In the genomic region with DNA sequence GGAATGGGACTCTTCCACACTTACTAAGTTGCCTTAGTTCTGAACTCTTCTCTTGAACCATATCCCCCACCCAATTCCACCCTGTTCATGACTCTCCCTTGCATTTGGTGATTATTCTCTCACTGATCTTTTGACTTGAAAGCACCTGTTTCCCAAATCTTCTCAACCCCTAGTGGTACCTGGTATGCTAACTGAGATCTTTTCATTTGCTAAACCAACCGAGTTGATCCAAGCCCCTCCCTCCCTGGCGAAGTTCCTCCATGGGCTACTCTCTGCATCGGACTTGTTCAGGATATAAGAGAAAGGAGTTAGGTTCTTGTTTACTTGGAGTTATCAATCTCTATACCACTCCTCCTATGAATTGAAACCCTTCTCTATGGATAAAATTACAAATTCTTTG, we compare ENCODE assay signal across 2 cellular contexts.
TF ChIP-seq lines count a peak whose summit lies in the region.

No MANE protein-coding gene starts in this region.

TF ChIP-seq in GM23338, 12 proteins besides CTCF, POLR2A, EP300 and RAD21:
- TF ChIP-seq, protein P1, sequence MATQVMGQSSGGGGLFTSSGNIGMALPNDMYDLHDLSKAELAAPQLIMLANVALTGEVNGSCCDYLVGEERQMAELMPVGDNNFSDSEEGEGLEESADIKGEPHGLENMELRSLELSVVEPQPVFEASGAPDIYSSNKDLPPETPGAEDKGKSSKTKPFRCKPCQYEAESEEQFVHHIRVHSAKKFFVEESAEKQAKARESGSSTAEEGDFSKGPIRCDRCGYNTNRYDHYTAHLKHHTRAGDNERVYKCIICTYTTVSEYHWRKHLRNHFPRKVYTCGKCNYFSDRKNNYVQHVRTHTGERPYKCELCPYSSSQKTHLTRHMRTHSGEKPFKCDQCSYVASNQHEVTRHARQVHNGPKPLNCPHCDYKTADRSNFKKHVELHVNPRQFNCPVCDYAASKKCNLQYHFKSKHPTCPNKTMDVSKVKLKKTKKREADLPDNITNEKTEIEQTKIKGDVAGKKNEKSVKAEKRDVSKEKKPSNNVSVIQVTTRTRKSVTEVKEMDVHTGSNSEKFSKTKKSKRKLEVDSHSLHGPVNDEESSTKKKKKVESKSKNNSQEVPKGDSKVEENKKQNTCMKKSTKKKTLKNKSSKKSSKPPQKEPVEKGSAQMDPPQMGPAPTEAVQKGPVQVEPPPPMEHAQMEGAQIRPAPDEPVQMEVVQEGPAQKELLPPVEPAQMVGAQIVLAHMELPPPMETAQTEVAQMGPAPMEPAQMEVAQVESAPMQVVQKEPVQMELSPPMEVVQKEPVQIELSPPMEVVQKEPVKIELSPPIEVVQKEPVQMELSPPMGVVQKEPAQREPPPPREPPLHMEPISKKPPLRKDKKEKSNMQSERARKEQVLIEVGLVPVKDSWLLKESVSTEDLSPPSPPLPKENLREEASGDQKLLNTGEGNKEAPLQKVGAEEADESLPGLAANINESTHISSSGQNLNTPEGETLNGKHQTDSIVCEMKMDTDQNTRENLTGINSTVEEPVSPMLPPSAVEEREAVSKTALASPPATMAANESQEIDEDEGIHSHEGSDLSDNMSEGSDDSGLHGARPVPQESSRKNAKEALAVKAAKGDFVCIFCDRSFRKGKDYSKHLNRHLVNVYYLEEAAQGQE (IDR thresholded peaks at IDR 0.05; ENCODE audit: unreplicated experiment): no peak
- TF ChIP-seq ZNF331 (CRISPR knock-in tag; IDR thresholded peaks at IDR 0.05; ENCODE audit: low read depth) (no peak), ZNF114 (CRISPR knock-in tag; IDR thresholded peaks at IDR 0.05) (no peak), NANOG (IDR thresholded peaks at IDR 0.05; ENCODE audit: borderline replicate concordance) (no peak)
- TF ChIP-seq, protein P2, sequence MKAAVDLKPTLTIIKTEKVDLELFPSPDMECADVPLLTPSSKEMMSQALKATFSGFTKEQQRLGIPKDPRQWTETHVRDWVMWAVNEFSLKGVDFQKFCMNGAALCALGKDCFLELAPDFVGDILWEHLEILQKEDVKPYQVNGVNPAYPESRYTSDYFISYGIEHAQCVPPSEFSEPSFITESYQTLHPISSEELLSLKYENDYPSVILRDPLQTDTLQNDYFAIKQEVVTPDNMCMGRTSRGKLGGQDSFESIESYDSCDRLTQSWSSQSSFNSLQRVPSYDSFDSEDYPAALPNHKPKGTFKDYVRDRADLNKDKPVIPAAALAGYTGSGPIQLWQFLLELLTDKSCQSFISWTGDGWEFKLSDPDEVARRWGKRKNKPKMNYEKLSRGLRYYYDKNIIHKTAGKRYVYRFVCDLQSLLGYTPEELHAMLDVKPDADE (IDR thresholded peaks at IDR 0.05): no peak
- TF ChIP-seq, protein P3, sequence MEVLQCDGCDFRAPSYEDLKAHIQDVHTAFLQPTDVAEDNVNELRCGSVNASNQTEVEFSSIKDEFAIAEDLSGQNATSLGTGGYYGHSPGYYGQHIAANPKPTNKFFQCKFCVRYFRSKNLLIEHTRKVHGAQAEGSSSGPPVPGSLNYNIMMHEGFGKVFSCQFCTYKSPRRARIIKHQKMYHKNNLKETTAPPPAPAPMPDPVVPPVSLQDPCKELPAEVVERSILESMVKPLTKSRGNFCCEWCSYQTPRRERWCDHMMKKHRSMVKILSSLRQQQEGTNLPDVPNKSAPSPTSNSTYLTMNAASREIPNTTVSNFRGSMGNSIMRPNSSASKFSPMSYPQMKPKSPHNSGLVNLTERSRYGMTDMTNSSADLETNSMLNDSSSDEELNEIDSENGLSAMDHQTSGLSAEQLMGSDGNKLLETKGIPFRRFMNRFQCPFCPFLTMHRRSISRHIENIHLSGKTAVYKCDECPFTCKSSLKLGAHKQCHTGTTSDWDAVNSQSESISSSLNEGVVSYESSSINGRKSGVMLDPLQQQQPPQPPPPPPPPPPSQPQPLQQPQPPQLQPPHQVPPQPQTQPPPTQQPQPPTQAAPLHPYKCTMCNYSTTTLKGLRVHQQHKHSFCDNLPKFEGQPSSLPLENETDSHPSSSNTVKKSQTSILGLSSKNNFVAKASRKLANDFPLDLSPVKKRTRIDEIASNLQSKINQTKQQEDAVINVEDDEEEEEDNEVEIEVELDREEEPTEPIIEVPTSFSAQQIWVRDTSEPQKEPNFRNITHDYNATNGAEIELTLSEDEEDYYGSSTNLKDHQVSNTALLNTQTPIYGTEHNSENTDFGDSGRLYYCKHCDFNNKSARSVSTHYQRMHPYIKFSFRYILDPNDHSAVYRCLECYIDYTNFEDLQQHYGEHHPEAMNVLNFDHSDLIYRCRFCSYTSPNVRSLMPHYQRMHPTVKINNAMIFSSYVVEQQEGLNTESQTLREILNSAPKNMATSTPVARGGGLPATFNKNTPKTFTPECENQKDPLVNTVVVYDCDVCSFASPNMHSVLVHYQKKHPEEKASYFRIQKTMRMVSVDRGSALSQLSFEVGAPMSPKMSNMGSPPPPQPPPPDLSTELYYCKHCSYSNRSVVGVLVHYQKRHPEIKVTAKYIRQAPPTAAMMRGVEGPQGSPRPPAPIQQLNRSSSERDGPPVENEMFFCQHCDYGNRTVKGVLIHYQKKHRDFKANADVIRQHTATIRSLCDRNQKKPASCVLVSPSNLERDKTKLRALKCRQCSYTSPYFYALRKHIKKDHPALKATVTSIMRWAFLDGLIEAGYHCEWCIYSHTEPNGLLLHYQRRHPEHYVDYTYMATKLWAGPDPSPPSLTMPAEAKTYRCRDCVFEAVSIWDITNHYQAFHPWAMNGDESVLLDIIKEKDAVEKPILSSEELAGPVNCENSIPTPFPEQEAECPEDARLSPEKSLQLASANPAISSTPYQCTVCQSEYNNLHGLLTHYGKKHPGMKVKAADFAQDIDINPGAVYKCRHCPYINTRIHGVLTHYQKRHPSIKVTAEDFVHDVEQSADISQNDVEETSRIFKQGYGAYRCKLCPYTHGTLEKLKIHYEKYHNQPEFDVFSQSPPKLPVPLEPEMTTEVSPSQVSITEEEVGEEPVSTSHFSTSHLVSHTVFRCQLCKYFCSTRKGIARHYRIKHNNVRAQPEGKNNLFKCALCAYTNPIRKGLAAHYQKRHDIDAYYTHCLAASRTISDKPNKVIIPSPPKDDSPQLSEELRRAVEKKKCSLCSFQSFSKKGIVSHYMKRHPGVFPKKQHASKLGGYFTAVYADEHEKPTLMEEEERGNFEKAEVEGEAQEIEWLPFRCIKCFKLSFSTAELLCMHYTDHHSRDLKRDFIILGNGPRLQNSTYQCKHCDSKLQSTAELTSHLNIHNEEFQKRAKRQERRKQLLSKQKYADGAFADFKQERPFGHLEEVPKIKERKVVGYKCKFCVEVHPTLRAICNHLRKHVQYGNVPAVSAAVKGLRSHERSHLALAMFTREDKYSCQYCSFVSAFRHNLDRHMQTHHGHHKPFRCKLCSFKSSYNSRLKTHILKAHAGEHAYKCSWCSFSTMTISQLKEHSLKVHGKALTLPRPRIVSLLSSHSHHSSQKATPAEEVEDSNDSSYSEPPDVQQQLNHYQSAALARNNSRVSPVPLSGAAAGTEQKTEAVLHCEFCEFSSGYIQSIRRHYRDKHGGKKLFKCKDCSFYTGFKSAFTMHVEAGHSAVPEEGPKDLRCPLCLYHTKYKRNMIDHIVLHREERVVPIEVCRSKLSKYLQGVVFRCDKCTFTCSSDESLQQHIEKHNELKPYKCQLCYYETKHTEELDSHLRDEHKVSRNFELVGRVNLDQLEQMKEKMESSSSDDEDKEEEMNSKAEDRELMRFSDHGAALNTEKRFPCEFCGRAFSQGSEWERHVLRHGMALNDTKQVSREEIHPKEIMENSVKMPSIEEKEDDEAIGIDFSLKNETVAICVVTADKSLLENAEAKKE (CRISPR knock-in tag; IDR thresholded peaks at IDR 0.05): peak; percentile 86

TF ChIP-seq in H1, 55 proteins besides CTCF, POLR2A, EP300 and RAD21 (continued from another document):
- TF ChIP-seq YY1 (IDR thresholded peaks at IDR 0.05; ENCODE audit: low read depth, low read length) (0 out of 2 replicates have a peak, but pooled peaks have one; percentile 8), CHD1 (IDR thresholded peaks at IDR 0.05; ENCODE audit: low read depth, low read length) (no peak), TEAD4 (IDR thresholded peaks at IDR 0.05; ENCODE audit: low read depth, low read length) (peak; percentile 24; the same call in 1 of the 2 replicates), KDM5A (IDR thresholded peaks at IDR 0.05; ENCODE audit: low read length) (no peak), RNF2 (IDR thresholded peaks at IDR 0.05; ENCODE audit: borderline replicate concordance, low read depth, low read length, missing control alignments, poor library complexity, severe bottlenecking) (no peak), TBP (IDR thresholded peaks at IDR 0.05; ENCODE audit: low read depth, low read length) (no peak), TCF12 (IDR thresholded peaks at IDR 0.05; ENCODE audit: low read depth, low read length) (peak; percentile 14; the same call in 1 of the 2 replicates)
